Comparison of ENCODE assay signal across 13 cellular contexts in genomic region chr4:147714575-147715401, GRCh38. TPM values are rescaled to one million over a fixed set of nuclear protein-coding genes. Genes with fewer than 3 reads are reported as not detected.
A peak's percentile ranks its signal among the peaks of the same experiment; 100 is the strongest.
DNase-seq lines count a peak whose midpoint lies in the region; ATAC-seq, FAIRE-seq and TF ChIP-seq lines count a peak whose summit lies in the region.
"Had no signal": no experiment of that assay in that cellular context is flagged by ENCODE, and none has a peak within 500 bp of the region (broad histone marks: within the 10 kb centered on the region; RNA-seq: fewer than 3 reads in every experiment).

No MANE protein-coding gene starts in this region.

- intact Hi-C loops in sciatic nerve (cut with DNase I) = no loop called here

- peak; percentile 94 for DNase-seq in fibroblast of the aortic adventitia (ENCODE audit: low read depth)
- no peak for DNase-seq in sciatic nerve (ENCODE audit: low spot score)
- no peak for DNase-seq in activated CD4-positive, alpha-beta T cell treated with anti-CD3 and anti-CD28 coated beads, Interleukin-2, amount 50 U/mL, for 1 hour
- DNase-seq in stimulated activated CD4-positive, alpha-beta T cell treated with anti-CD3 and anti-CD28 coated beads, Interleukin-4, amount 100 ng/mL, for 1 hour = no peak
- no peak for DNase-seq in hippocampal formation (lab: John Stamatoyannopoulos, UW)
- DNase-seq in stimulated activated CD4-positive, alpha-beta T cell treated with anti-CD3 and anti-CD28 coated beads, Interleukin-2, amount 100 ng/mL, for 24 hours = no peak
- DNase-seq: colonic mucosa, COR-L47, NCI-H2107 had no signal

- ATAC-seq in SK-N-SH treated with all-trans-retinoic acid at 6 μM for 48 hours (peak; percentile 89), sciatic nerve (peak; percentile 86)
- ATAC-seq: activated T-helper 17 cell treated with anti-CD3 and anti-CD28 coated beads, Interleukin-2, amount 50 U/mL, for 72 hours; GM12878 had no signal

- H3K4me3 ChIP-seq in fibroblast of the aortic adventitia (ENCODE audit: low read depth, low read length) = no peak overlapping the region
- H3K4me3 ChIP-seq: colonic mucosa, GM12878 had no signal

- TF ChIP-seq CTCF in fibroblast of the aortic adventitia (IDR thresholded peaks at IDR 0.05; ENCODE audit: insufficient read depth, low read length) = no peak

- FAIRE-seq in G401.6 (lab: Jason Lieb, UNC) = peak; percentile 71
- FAIRE-seq: GM12878 had no signal

TF ChIP-seq in SK-N-SH treated with all-trans-retinoic acid at 6 μM for 48 hours, 23 proteins besides CTCF, POLR2A, EP300 and RAD21:
- TF ChIP-seq ISL1 (CRISPR knock-in tag; IDR thresholded peaks at IDR 0.05) (peak; percentile 65), ESRRG (CRISPR knock-in tag; IDR thresholded peaks at IDR 0.05) (no peak)

RNA-seq across cellular contexts. Expression of gene ARHGAP10, which starts 17.1 kb away (rescaled TPM):
- 32.1 and 45.0 TPM in 2 replicates for total RNA-seq in fibroblast of the aortic adventitia (ENCODE audit: low replicate concordance)
- 89.2 TPM for total RNA-seq in sciatic nerve

RNA-seq across cellular contexts. Expression of gene PRMT9, which starts 30.8 kb away (rescaled TPM):
- total RNA-seq in fibroblast of the aortic adventitia (ENCODE audit: low replicate concordance) (10.4 and 16.6 TPM in 2 replicates), sciatic nerve (12.9 TPM)
